Comparison of ENCODE assay signal across 1 cellular context in the genomic region with DNA sequence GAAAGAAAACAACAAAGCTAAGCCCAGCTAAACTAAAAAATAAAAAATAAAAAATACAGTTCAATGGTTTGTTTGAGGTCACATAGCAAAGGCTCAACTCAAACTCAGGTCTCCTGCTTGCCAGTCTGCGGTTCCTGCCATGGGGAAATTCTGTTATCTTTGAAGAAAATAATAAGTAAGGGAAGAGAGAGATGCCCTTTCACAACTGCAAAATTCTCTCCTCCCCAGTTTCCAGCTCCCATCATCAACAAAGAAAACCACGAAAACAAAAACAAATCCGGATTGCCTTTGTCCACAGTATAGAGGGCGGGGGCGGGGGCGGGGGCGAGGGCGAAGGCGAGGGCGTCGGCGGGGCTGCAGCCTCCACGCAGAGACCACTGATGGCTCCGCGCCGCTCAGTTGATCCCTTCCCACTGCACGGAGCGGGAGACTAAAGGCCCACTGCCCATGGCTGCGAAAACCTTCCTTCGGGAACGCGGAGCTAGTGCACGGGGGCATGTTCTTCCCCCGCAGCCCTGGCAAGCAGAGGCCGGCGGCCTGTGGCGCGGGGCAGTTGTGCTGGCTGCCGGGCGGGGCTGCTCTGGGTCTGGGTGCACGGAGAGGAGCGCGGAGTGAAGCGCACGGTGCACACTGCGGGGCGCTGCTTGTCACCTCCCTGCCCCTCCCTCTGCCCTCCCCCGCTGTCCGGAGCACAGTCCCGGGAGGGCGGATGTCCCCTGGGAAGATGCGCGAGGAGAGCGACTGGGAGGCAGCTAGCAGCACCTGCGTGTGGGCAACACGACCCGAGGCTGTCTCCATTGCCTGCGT.
TF ChIP-seq lines count a peak whose summit lies in the region.

No MANE protein-coding gene starts in this region.

TF ChIP-seq in HEK293, 187 proteins besides CTCF, POLR2A, EP300 and RAD21 (continued from another document and continues in another):
- TF ChIP-seq, protein P1, sequence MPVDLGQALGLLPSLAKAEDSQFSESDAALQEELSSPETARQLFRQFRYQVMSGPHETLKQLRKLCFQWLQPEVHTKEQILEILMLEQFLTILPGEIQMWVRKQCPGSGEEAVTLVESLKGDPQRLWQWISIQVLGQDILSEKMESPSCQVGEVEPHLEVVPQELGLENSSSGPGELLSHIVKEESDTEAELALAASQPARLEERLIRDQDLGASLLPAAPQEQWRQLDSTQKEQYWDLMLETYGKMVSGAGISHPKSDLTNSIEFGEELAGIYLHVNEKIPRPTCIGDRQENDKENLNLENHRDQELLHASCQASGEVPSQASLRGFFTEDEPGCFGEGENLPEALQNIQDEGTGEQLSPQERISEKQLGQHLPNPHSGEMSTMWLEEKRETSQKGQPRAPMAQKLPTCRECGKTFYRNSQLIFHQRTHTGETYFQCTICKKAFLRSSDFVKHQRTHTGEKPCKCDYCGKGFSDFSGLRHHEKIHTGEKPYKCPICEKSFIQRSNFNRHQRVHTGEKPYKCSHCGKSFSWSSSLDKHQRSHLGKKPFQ (tag by site-specific recombination; IDR thresholded peaks at IDR 0.05) = peak; percentile 89
- TF ChIP-seq ZNF626 (tag by site-specific recombination; IDR thresholded peaks at IDR 0.05) = no peak
- peak; percentile 86 for TF ChIP-seq ZNF501 (tag by site-specific recombination; IDR thresholded peaks at IDR 0.05)
- no peak for TF ChIP-seq ZFP69B (tag by site-specific recombination; IDR thresholded peaks at IDR 0.05)
- no peak for TF ChIP-seq GFI1B (tag by site-specific recombination; IDR thresholded peaks at IDR 0.05)
- TF ChIP-seq, protein P2, sequence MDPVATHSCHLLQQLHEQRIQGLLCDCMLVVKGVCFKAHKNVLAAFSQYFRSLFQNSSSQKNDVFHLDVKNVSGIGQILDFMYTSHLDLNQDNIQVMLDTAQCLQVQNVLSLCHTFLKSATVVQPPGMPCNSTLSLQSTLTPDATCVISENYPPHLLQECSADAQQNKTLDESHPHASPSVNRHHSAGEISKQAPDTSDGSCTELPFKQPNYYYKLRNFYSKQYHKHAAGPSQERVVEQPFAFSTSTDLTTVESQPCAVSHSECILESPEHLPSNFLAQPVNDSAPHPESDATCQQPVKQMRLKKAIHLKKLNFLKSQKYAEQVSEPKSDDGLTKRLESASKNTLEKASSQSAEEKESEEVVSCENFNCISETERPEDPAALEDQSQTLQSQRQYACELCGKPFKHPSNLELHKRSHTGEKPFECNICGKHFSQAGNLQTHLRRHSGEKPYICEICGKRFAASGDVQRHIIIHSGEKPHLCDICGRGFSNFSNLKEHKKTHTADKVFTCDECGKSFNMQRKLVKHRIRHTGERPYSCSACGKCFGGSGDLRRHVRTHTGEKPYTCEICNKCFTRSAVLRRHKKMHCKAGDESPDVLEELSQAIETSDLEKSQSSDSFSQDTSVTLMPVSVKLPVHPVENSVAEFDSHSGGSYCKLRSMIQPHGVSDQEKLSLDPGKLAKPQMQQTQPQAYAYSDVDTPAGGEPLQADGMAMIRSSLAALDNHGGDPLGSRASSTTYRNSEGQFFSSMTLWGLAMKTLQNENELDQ (tag by site-specific recombination; IDR thresholded peaks at IDR 0.05; ENCODE audit: low read depth) = no peak
- peak; percentile 83 for TF ChIP-seq KLF16 (tag by site-specific recombination; IDR thresholded peaks at IDR 0.05)
- TF ChIP-seq ZNF76 (tag by site-specific recombination; IDR thresholded peaks at IDR 0.05; ENCODE audit: borderline replicate concordance, low read depth) = peak; percentile 73; the same call in 1 of the 2 replicates
- no peak for TF ChIP-seq PRDM1 (tag by site-specific recombination; IDR thresholded peaks at IDR 0.05)
- TF ChIP-seq, protein P3, sequence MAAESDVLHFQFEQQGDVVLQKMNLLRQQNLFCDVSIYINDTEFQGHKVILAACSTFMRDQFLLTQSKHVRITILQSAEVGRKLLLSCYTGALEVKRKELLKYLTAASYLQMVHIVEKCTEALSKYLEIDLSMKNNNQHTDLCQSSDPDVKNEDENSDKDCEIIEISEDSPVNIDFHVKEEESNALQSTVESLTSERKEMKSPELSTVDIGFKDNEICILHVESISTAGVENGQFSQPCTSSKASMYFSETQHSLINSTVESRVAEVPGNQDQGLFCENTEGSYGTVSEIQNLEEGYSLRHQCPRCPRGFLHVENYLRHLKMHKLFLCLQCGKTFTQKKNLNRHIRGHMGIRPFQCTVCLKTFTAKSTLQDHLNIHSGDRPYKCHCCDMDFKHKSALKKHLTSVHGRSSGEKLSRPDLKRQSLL (tag by site-specific recombination; IDR thresholded peaks at IDR 0.05) = no peak
- TF ChIP-seq ZIC2 (tag by site-specific recombination; IDR thresholded peaks at IDR 0.05) = peak; percentile 98
- TF ChIP-seq ZNF792 (tag by site-specific recombination; IDR thresholded peaks at IDR 0.05) = peak; percentile 40; the same call in 1 of the 2 replicates
- no peak for TF ChIP-seq ZNF521 (tag by site-specific recombination; IDR thresholded peaks at IDR 0.05)
- TF ChIP-seq SP2 (tag by site-specific recombination; IDR thresholded peaks at IDR 0.05) = peak; percentile 60; the same call in 1 of the 2 replicates
- no peak for TF ChIP-seq MZF1 (tag by site-specific recombination; IDR thresholded peaks at IDR 0.05; ENCODE audit: borderline replicate concordance)
- TF ChIP-seq ZNF157 (tag by site-specific recombination; IDR thresholded peaks at IDR 0.05) = no peak
- TF ChIP-seq ZNF335 (tag by site-specific recombination; conservative IDR thresholded peaks at IDR 0.05) = peak; percentile 86
- no peak for TF ChIP-seq SALL2 (tag by site-specific recombination; IDR thresholded peaks at IDR 0.05; ENCODE audit: borderline replicate concordance)
- TF ChIP-seq ZNF837 (tag by site-specific recombination; IDR thresholded peaks at IDR 0.05) = no peak
- 0 out of 2 replicates have a peak, but pooled peaks have one; percentile 28 for TF ChIP-seq BCL11A (tag by site-specific recombination; IDR thresholded peaks at IDR 0.05; ENCODE audit: low read depth)
- no peak for TF ChIP-seq ZNF274 (IDR thresholded peaks at IDR 0.05; ENCODE audit: low read length)
- TF ChIP-seq ZNF274 (tag by site-specific recombination; IDR thresholded peaks at IDR 0.05; ENCODE audit: borderline replicate concordance) = no peak
- no peak for TF ChIP-seq ZNF112 (tag by site-specific recombination; IDR thresholded peaks at IDR 0.05)
- TF ChIP-seq, protein P4, sequence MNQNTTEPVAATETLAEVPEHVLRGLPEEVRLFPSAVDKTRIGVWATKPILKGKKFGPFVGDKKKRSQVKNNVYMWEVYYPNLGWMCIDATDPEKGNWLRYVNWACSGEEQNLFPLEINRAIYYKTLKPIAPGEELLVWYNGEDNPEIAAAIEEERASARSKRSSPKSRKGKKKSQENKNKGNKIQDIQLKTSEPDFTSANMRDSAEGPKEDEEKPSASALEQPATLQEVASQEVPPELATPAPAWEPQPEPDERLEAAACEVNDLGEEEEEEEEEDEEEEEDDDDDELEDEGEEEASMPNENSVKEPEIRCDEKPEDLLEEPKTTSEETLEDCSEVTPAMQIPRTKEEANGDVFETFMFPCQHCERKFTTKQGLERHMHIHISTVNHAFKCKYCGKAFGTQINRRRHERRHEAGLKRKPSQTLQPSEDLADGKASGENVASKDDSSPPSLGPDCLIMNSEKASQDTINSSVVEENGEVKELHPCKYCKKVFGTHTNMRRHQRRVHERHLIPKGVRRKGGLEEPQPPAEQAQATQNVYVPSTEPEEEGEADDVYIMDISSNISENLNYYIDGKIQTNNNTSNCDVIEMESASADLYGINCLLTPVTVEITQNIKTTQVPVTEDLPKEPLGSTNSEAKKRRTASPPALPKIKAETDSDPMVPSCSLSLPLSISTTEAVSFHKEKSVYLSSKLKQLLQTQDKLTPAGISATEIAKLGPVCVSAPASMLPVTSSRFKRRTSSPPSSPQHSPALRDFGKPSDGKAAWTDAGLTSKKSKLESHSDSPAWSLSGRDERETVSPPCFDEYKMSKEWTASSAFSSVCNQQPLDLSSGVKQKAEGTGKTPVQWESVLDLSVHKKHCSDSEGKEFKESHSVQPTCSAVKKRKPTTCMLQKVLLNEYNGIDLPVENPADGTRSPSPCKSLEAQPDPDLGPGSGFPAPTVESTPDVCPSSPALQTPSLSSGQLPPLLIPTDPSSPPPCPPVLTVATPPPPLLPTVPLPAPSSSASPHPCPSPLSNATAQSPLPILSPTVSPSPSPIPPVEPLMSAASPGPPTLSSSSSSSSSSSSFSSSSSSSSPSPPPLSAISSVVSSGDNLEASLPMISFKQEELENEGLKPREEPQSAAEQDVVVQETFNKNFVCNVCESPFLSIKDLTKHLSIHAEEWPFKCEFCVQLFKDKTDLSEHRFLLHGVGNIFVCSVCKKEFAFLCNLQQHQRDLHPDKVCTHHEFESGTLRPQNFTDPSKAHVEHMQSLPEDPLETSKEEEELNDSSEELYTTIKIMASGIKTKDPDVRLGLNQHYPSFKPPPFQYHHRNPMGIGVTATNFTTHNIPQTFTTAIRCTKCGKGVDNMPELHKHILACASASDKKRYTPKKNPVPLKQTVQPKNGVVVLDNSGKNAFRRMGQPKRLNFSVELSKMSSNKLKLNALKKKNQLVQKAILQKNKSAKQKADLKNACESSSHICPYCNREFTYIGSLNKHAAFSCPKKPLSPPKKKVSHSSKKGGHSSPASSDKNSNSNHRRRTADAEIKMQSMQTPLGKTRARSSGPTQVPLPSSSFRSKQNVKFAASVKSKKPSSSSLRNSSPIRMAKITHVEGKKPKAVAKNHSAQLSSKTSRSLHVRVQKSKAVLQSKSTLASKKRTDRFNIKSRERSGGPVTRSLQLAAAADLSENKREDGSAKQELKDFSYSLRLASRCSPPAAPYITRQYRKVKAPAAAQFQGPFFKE (tag by site-specific recombination; IDR thresholded peaks at IDR 0.05; ENCODE audit: borderline replicate concordance) = no peak
- TF ChIP-seq, protein P5, sequence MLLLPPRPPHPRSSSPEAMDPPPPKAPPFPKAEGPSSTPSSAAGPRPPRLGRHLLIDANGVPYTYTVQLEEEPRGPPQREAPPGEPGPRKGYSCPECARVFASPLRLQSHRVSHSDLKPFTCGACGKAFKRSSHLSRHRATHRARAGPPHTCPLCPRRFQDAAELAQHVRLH (tag by site-specific recombination; IDR thresholded peaks at IDR 0.05) = no peak
- no peak for TF ChIP-seq ZNF132 (tag by site-specific recombination; IDR thresholded peaks at IDR 0.05; ENCODE audit: borderline replicate concordance)
- TF ChIP-seq, protein P6, sequence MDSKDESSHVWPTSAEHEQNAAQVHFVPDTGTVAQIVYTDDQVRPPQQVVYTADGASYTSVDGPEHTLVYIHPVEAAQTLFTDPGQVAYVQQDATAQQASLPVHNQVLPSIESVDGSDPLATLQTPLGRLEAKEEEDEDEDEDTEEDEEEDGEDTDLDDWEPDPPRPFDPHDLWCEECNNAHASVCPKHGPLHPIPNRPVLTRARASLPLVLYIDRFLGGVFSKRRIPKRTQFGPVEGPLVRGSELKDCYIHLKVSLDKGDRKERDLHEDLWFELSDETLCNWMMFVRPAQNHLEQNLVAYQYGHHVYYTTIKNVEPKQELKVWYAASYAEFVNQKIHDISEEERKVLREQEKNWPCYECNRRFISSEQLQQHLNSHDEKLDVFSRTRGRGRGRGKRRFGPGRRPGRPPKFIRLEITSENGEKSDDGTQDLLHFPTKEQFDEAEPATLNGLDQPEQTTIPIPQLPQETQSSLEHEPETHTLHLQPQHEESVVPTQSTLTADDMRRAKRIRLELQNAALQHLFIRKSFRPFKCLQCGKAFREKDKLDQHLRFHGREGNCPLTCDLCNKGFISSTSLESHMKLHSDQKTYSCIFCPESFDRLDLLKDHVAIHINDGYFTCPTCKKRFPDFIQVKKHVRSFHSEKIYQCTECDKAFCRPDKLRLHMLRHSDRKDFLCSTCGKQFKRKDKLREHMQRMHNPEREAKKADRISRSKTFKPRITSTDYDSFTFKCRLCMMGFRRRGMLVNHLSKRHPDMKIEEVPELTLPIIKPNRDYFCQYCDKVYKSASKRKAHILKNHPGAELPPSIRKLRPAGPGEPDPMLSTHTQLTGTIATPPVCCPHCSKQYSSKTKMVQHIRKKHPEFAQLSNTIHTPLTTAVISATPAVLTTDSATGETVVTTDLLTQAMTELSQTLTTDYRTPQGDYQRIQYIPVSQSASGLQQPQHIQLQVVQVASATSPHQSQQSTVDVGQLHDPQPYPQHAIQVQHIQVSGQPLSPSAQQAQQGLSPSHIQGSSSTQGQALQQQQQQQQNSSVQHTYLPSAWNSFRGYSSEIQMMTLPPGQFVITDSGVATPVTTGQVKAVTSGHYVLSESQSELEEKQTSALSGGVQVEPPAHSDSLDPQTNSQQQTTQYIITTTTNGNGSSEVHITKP (tag by site-specific recombination; IDR thresholded peaks at IDR 0.05) = peak; percentile 38
- no peak for TF ChIP-seq MEIS1 (CRISPR knock-in tag; IDR thresholded peaks at IDR 0.05; ENCODE audit: borderline replicate concordance)
- peak; percentile 83 for TF ChIP-seq ZBTB20 (tag by site-specific recombination; IDR thresholded peaks at IDR 0.05)
- TF ChIP-seq, protein P7, sequence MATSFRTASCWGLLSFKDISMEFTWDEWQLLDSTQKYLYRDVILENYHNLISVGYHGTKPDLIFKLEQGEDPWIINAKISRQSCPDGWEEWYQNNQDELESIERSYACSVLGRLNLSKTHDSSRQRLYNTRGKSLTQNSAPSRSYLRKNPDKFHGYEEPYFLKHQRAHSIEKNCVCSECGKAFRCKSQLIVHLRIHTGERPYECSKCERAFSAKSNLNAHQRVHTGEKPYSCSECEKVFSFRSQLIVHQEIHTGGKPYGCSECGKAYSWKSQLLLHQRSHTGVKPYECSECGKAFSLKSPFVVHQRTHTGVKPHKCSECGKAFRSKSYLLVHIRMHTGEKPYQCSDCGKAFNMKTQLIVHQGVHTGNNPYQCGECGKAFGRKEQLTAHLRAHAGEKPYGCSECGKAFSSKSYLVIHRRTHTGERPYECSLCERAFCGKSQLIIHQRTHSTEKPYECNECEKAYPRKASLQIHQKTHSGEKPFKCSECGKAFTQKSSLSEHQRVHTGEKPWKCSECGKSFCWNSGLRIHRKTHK (tag by site-specific recombination; IDR thresholded peaks at IDR 0.05) = no peak
- no peak for TF ChIP-seq ZNF791 (tag by site-specific recombination; IDR thresholded peaks at IDR 0.05)
- no peak for TF ChIP-seq ZNF433 (tag by site-specific recombination; IDR thresholded peaks at IDR 0.05; ENCODE audit: low read depth)
- TF ChIP-seq, protein P8, sequence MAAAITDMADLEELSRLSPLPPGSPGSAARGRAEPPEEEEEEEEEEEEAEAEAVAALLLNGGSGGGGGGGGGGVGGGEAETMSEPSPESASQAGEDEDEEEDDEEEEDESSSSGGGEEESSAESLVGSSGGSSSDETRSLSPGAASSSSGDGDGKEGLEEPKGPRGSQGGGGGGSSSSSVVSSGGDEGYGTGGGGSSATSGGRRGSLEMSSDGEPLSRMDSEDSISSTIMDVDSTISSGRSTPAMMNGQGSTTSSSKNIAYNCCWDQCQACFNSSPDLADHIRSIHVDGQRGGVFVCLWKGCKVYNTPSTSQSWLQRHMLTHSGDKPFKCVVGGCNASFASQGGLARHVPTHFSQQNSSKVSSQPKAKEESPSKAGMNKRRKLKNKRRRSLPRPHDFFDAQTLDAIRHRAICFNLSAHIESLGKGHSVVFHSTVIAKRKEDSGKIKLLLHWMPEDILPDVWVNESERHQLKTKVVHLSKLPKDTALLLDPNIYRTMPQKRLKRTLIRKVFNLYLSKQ (tag by site-specific recombination; IDR thresholded peaks at IDR 0.05; ENCODE audit: borderline replicate concordance) = no peak
- no peak for TF ChIP-seq ZSCAN16 (tag by site-specific recombination; IDR thresholded peaks at IDR 0.05)
- no peak for TF ChIP-seq ZBTB1 (tag by site-specific recombination; IDR thresholded peaks at IDR 0.05)
- no peak for TF ChIP-seq ZNF416 (tag by site-specific recombination; IDR thresholded peaks at IDR 0.05)
- TF ChIP-seq GLIS2 (tag by site-specific recombination; IDR thresholded peaks at IDR 0.05) = peak; percentile 99
